In the genomic region with DNA sequence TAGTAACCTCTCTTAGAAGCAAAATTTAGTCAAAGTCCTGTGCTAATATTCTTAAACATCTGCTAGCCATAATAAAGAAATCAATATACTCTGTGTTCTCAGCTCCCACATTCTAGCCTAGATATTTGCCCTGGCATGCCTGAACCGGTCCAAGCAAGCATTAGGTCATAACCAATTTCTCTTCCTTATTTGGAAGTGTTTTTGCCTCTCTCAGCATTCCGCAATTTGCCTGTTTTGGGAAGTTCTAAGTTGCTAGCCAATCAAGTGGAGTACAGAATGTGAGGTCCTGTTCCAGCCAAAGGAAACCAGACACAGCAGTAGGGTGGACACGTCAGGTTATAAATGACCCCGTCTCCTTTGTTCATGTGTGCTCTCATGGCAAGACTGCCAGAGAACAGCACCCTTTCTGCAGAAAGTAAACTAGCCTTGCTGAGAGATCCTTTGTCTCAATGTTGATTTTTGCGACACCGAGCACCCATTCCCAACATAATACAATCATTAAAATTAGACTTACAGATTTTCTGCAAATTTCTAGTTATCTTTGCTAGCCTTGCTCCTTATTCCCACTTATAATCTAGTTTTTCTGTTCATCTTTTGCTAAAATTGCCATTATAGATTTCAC, we compare ENCODE assay signal across 22 cellular contexts. TPM values are rescaled to one million over a fixed set of nuclear protein-coding genes. Genes with fewer than 3 reads are reported as not detected.
DNase-seq lines count a peak whose midpoint lies in the region; FAIRE-seq and TF ChIP-seq lines count a peak whose summit lies in the region.
"Had no signal": no experiment of that assay in that cellular context is flagged by ENCODE, and none has a peak within 500 bp of the region (broad histone marks: within the 10 kb centered on the region; RNA-seq: fewer than 3 reads in every experiment).

No MANE protein-coding gene starts in this region.

- H4K5ac ChIP-seq in H1 (ENCODE audit: insufficient read length, low read depth, low read length) = no peak overlapping the region

- in situ Hi-C loops in Caki2 (cut with HindIII; ENCODE audit: low pct_unique_long_range_greater_than_20kb, low sequenced_read_pairs) (no loop called here), KBM-7 (cut with MboI; ENCODE audit: low pct_unique_long_range_greater_than_20kb, low sequenced_read_pairs) (loop anchor here (25.0 kb wide), 1 partner anchor 223 kb away; no protein-coding TSS in a partner anchor)

- H2AFZ ChIP-seq in H1 (ENCODE audit: low read length) (peak overlapping the region; percentile 83; the same call in 1 of the 2 replicates), keratinocyte (ENCODE audit: control insufficient read depth, low read length) (peak overlapping the region; percentile 17)

- no peak overlapping the region for H4K91ac ChIP-seq in H1 (replicated peaks; ENCODE audit: insufficient read length, low read length)

- no peaks in the 10 kb centered on the region for H3K36me3 ChIP-seq in H1 (ENCODE audit: control insufficient read depth in 2 of 4, insufficient read depth in 4 of 4, low read length in 3 of 4)
- no peaks in the 10 kb centered on the region for H3K36me3 ChIP-seq in keratinocyte (ENCODE audit: control insufficient read depth in 2 of 2, extremely low read depth in 1 of 2, insufficient read depth in 2 of 2, low read length in 2 of 2)
- H3K36me3 ChIP-seq: heart left ventricle, stomach had no signal

- no peak overlapping the region for H4K8ac ChIP-seq in H1 (ENCODE audit: extremely low read depth, insufficient read depth, low read length)

- H2BK5ac ChIP-seq in H1 (ENCODE audit: low read depth, low read length) = peak overlapping the region; percentile 42; the same call in 1 of the 2 replicates

- H3K4me2 ChIP-seq in H1 (ENCODE audit: insufficient read depth in 1 of 2, low read depth in 2 of 2, low read length in 2 of 2) (no peak overlapping the region), keratinocyte (ENCODE audit: control insufficient read depth, extremely low read depth, insufficient read depth, low read depth, low read length) (no peak overlapping the region)

- WGBS in H1 (ENCODE audit: extremely low coverage in 1 of 2, insufficient coverage in 1 of 2, insufficient read length in 1 of 2, insufficient replicate concordance in 2 of 2, low coverage in 1 of 2, low lambda C conversion rate in 2 of 2, missing lambda C conversion rate in 1 of 2), 2 experiments = 84% methylated on average over 6 of the region's 6 CpGs; no CpG with 5 or more reads in 1 of the 2 experiments

- POLR2A ChIA-PET in H1 (lab: Charles Lee; ENCODE audit: partially characterized antibody) = no interaction called here

- H2BK15ac ChIP-seq in H1 (ENCODE audit: low read length) = no peak overlapping the region

- peak in 1 of 2 experiments; percentile 50; a peak in 1 of 3 replicates for TF ChIP-seq POLR2A in H1 (IDR thresholded peaks at IDR 0.05; ENCODE audit: control extremely low read depth in 1 of 2, low read depth in 2 of 2, low read length in 2 of 2)

- H2BK20ac ChIP-seq in H1 (ENCODE audit: low read length) = no peak overlapping the region; the same call in 1 of the 2 replicates

- H4K20me1 ChIP-seq in H1 (replicated peaks in 1 of 2; ENCODE audit: control insufficient read depth in 1 of 2, insufficient read depth in 2 of 2, low read length in 2 of 2) (no peaks in the 10 kb centered on the region), keratinocyte (ENCODE audit: control insufficient read depth, extremely low read depth, insufficient read depth, low read length) (no peaks in the 10 kb centered on the region)

- DNase-seq in Caki2 (ENCODE audit: low read depth) = peak; percentile 41
- DNase-seq in KBM-7 = peak; percentile 30
- no peak for DNase-seq in H1 (ENCODE audit: low read depth in 1 of 2, low spot score in 2 of 2)
- DNase-seq in keratinocyte (ENCODE audit: low read depth, low spot score) = no peak
- no peak for DNase-seq in activated CD4-positive, alpha-beta T cell treated with anti-CD3 and anti-CD28 coated beads, Interleukin-2, amount 50 U/mL, for 1 hour
- DNase-seq in posterior vena cava (ENCODE audit: low spot score) = no peak
- DNase-seq in activated CD4-positive, alpha-beta T cell treated with anti-CD3 and anti-CD28 coated beads, Interleukin-2, amount 50 U/mL, for 48 hours = no peak
- DNase-seq: activated CD4-positive, alpha-beta memory T cell treated with anti-CD3 and anti-CD28 coated beads, Interleukin-2, amount 10 ng/mL, durations not matched to agents 7 days and 5 days; activated T-cell treated with anti-CD3 and anti-CD28 coated beads, Interleukin-2, amount 50 U/mL, for 48 hours; AML-193; Caco-2; cortex of kidney; GF-D8; heart left ventricle; naive thymus-derived CD8-positive, alpha-beta T cell; NCI-H1417 treated with DMSO at 0.1 percent for 48 hours; Right ventricle myocardium superior; stimulated activated CD4-positive, alpha-beta T cell treated with anti-CD3 and anti-CD28 coated beads, Interleukin-2, amount 100 ng/mL, for 48 hours; stomach; T-cell had no signal

- FAIRE-seq in H1 (lab: Jason Lieb, UNC) (no peak), keratinocyte (lab: Jason Lieb, UNC) (no peak)
- FAIRE-seq: GM12878 had no signal

- no peak overlapping the region for H3K18ac ChIP-seq in H1 (ENCODE audit: extremely low read depth, low read length)

- H3K4ac ChIP-seq in H1 (replicated peaks; ENCODE audit: insufficient read length, low read depth, low read length) = no peak overlapping the region

- no peak overlapping the region for H3K9ac ChIP-seq in H1 (replicated peaks in 1 of 4; ENCODE audit: extremely low read depth in 1 of 4, low read depth in 3 of 4, low read length in 3 of 4)
- H3K9ac ChIP-seq in keratinocyte (ENCODE audit: control insufficient read depth, extremely low read depth, insufficient read depth, low read length) = no peak overlapping the region

- H3K79me1 ChIP-seq in H1 (ENCODE audit: low read depth, low read length) = no peaks in the 10 kb centered on the region

- H3K27ac ChIP-seq in H1 (ENCODE audit: low read depth, low read length) = no peak overlapping the region
- no peak overlapping the region for H3K27ac ChIP-seq in keratinocyte (ENCODE audit: control insufficient read depth, insufficient read depth, low read length)
- H3K27ac ChIP-seq: stomach had no signal

- no peak; a peak in 1 of 3 replicates for TF ChIP-seq EP300 in H1 (IDR thresholded peaks at IDR 0.05; ENCODE audit: borderline replicate concordance in 1 of 2, low read depth in 2 of 2, low read length in 2 of 2)

- no peak overlapping the region for H3K4me3 ChIP-seq in H1 (ENCODE audit: extremely low read depth in 1 of 4, insufficient read depth in 2 of 4, low read depth in 3 of 4, low read length in 4 of 4)
- H3K4me3 ChIP-seq in keratinocyte (ENCODE audit: control insufficient read depth in 2 of 3, extremely low read depth in 1 of 3, insufficient read depth in 2 of 3, low read depth in 1 of 3, low read length in 3 of 3) = no peak overlapping the region
- H3K4me3 ChIP-seq: GM12878, heart left ventricle, stomach had no signal

- no peaks in the 10 kb centered on the region for H3K23me2 ChIP-seq in H1 (ENCODE audit: low read depth, low read length)

- intact Hi-C loops in posterior vena cava (cut with DNase I) = no loop called here

- H3K9me3 ChIP-seq in H1 (ENCODE audit: insufficient read depth in 2 of 2, low read depth in 1 of 2, low read length in 1 of 2) (no peaks in the 10 kb centered on the region), keratinocyte (ENCODE audit: control insufficient read depth, low read depth, low read length) (peaks cover 7% of the 10 kb centered on the region)

- H3K79me2 ChIP-seq in H1 (ENCODE audit: control insufficient read depth in 1 of 2, insufficient read depth in 2 of 2, low read length in 2 of 2) = no peaks in the 10 kb centered on the region
- H3K79me2 ChIP-seq in keratinocyte (ENCODE audit: control insufficient read depth, insufficient read depth, low read length) = no peaks in the 10 kb centered on the region

- no peak for TF ChIP-seq CTCF in H1 (IDR thresholded peaks at IDR 0.05; ENCODE audit: control extremely low read depth in 1 of 3, insufficient read depth in 1 of 3, low read depth in 1 of 3, low read length in 3 of 3)
- no peak for TF ChIP-seq CTCF in keratinocyte (optimal IDR thresholded peaks at IDR 0.05 in 1 of 3, IDR thresholded peaks at IDR 0.05 in 1 of 3, conservative IDR thresholded peaks at IDR 0.05 in 1 of 3; ENCODE audit: extremely low read depth in 1 of 3, insufficient read depth in 2 of 3, low read length in 3 of 3)

- H3K56ac ChIP-seq in H1 (replicated peaks; ENCODE audit: insufficient read length, low read depth, low read length) = no peak overlapping the region

- no peak overlapping the region for H2AK5ac ChIP-seq in H1 (ENCODE audit: low read depth, low read length)

- H3K27me3 ChIP-seq in H1 (replicated peaks in 1 of 4; ENCODE audit: control insufficient read depth in 3 of 4, extremely low read depth in 1 of 4, insufficient read depth in 3 of 4, low read length in 3 of 4) (no peaks in the 10 kb centered on the region), keratinocyte (ENCODE audit: control insufficient read depth, extremely low read depth, insufficient read depth, low read length) (no peaks in the 10 kb centered on the region)
- H3K27me3 ChIP-seq: heart left ventricle, stomach had no signal

- H2BK12ac ChIP-seq in H1 (ENCODE audit: low read depth, low read length) = no peak overlapping the region

- no peak for TF ChIP-seq RAD21 in H1 (IDR thresholded peaks at IDR 0.05 in 1 of 2, conservative IDR thresholded peaks at IDR 0.05 in 1 of 2; ENCODE audit: low read depth in 2 of 2, low read length in 2 of 2)

- dilution Hi-C loops in keratinocyte (cut with MboI; ENCODE audit: extremely low pct_ligation_motif_present, low sequenced_read_pairs) = no loop called here

- H3K4me1 ChIP-seq in H1 (replicated peaks in 1 of 4; ENCODE audit: control insufficient read depth in 3 of 4, insufficient read depth in 4 of 4, low read length in 3 of 4) (peaks cover 0 to 4% (median 3%) of the 10 kb centered on the region in 4 experiments; a peak in 2 of 7 replicates), keratinocyte (ENCODE audit: control insufficient read depth, extremely low read depth, insufficient read depth, low read length) (peaks cover 19% of the 10 kb centered on the region)
- H3K4me1 ChIP-seq: heart left ventricle, stomach had no signal

- H3K14ac ChIP-seq in H1 (ENCODE audit: insufficient read length) = no peak overlapping the region

- H3K23ac ChIP-seq in H1 (ENCODE audit: insufficient read length) = no peak overlapping the region

- H3K9me1 ChIP-seq in keratinocyte (ENCODE audit: control insufficient read depth, extremely low read depth, insufficient read depth, low read length) = no peaks in the 10 kb centered on the region

- CTCF ChIA-PET in H1 (lab: Charles Lee; ENCODE audit: partially characterized antibody) = no interaction called here

- H2BK120ac ChIP-seq in H1 (replicated peaks; ENCODE audit: low read depth, low read length) = no peak overlapping the region

RNA-seq across cellular contexts. Expression of a gene that starts 13.0 kb away (rescaled TPM):
- 5.1 and 7.5 TPM in 2 replicates for total RNA-seq in Caki2 (2014; rRNA removed; shearing (Covaris generic); ENCODE audit: low replicate concordance)
- 2.1 and 2.9 TPM in 2 replicates for total RNA-seq in H1 (2021; fragmentation: NEBNext Ultra II Directional; extraction: Animal tissue kit (Norgen Biotek cat#: 25700))
- polyA plus RNA-seq in H1 (2011; rRNA removed) = 1.5 and 1.6 TPM in 2 replicates
- 1.8 TPM for polyA plus RNA-seq in H1 (2011; cell fraction: cytosol; rRNA removed)
- 1.6 TPM for polyA plus RNA-seq in H1 (2011; cell fraction: nucleus; rRNA removed)
- 1.7 to 2.7 TPM (median 2.2 TPM) in 4 replicates for polyA plus RNA-seq in H1 (2012, experiment 1 of 2)
- polyA plus RNA-seq in H1 (2012, experiment 2 of 2) = 0.87 TPM
- polyA plus RNA-seq in H1 (2013, experiment 1 of 2) = 0.99 TPM
- polyA plus RNA-seq in H1 (2013, experiment 2 of 2) = 1.0 TPM
- 1.9 and 2.6 TPM in 2 replicates for polyA minus RNA-seq in H1 (2011; rRNA and poly(A)+ RNA removed)
- polyA minus RNA-seq in H1 (2011; cell fraction: cytosol; rRNA and poly(A)+ RNA removed) = 1.0 TPM
- polyA minus RNA-seq in H1 (2011; cell fraction: nucleus; rRNA and poly(A)+ RNA removed) = 1.6 TPM
- polyA plus RNA-seq in keratinocyte = not detected in 3 replicates
- 0.19 TPM for polyA plus RNA-seq in keratinocyte (2011; ENCODE audit: low read depth)
- polyA plus RNA-seq in keratinocyte (2011; cell fraction: cytosol; rRNA removed) = not detected in 2 replicates
- not detected in 2 replicates for polyA plus RNA-seq in keratinocyte (2011; cell fraction: nucleus; rRNA removed)
- polyA plus RNA-seq in keratinocyte (2012; ENCODE audit: low replicate concordance) = not detected in 2 replicates
- polyA minus RNA-seq in keratinocyte = not detected in 3 replicates
- not detected for polyA minus RNA-seq in keratinocyte (2011; cell fraction: cytosol; rRNA and poly(A)+ RNA removed)
- polyA minus RNA-seq in keratinocyte (2011; cell fraction: nucleus; rRNA and poly(A)+ RNA removed) = not detected in 2 replicates
- total RNA-seq in posterior vena cava = 1 to 10 TPM; 2.7 to 2.8 TPM
- total RNA-seq: activated CD4-positive, alpha-beta memory T cell treated with anti-CD3 and anti-CD28 coated beads, Interleukin-2, amount 10 ng/mL, durations not matched to agents 7 days and 5 days; GM12878; naive thymus-derived CD8-positive, alpha-beta T cell; NCI-H460; T-cell had no signal
- polyA plus RNA-seq: naive thymus-derived CD8-positive, alpha-beta T cell had no signal

Comparison
In these comparisons a context has a peak if more than half of its experiments do, and no peak if none do; other contexts are left out.
1. DNase-seq: peak in Caki2 (single experiment) and KBM-7 (single experiment); none in H1 (0 of 2), keratinocyte (single experiment), activated CD4-positive, alpha-beta T cell treated with anti-CD3 and anti-CD28 coated beads, Interleukin-2, amount 50 U/mL, for 1 hour (single experiment), posterior vena cava (single experiment) and activated CD4-positive, alpha-beta T cell treated with anti-CD3 and anti-CD28 coated beads, Interleukin-2, amount 50 U/mL, for 48 hours (0 of 2).